Comparison of ENCODE assay signal across 4 cellular contexts in genomic region chr4:146161243-146161642, GRCh38.
TF ChIP-seq lines count a peak whose summit lies in the region.

No MANE protein-coding gene starts in this region.

TF ChIP-seq in SK-N-SH treated with all-trans-retinoic acid at 6 μM for 48 hours, 23 proteins besides CTCF, POLR2A, EP300 and RAD21:
- TF ChIP-seq ZFP30 (CRISPR knock-in tag; IDR thresholded peaks at IDR 0.05) (no peak), ZNF565 (CRISPR knock-in tag; conservative IDR thresholded peaks at IDR 0.05; ENCODE audit: low read depth) (0 out of 2 replicates have a peak, but pooled peaks have one; percentile 69)
TF ChIP-seq in SK-N-SH treated with all-trans-retinoic acid at 6 μM for 48 hours: peak in this region for 1.

TF ChIP-seq in SK-N-SH, 30 proteins besides CTCF, POLR2A, EP300 and RAD21:
- no peak for TF ChIP-seq CHD2 (IDR thresholded peaks at IDR 0.05; ENCODE audit: low read length, partially characterized antibody)
- no peak for TF ChIP-seq IRF3 (IDR thresholded peaks at IDR 0.05; ENCODE audit: low read depth, low read length)
- no peak for TF ChIP-seq SMC3 (IDR thresholded peaks at IDR 0.05; ENCODE audit: low read depth, low read length)
- no peak for TF ChIP-seq EZH2phosphoT487 (IDR thresholded peaks at IDR 0.05; ENCODE audit: borderline replicate concordance, low read depth)
- TF ChIP-seq POLR2AphosphoS5 (IDR thresholded peaks at IDR 0.05; ENCODE audit: low read depth, low read length) = no peak
- no peak for TF ChIP-seq NFIC (IDR thresholded peaks at IDR 0.05; ENCODE audit: borderline replicate concordance)
- TF ChIP-seq TAF1 (IDR thresholded peaks at IDR 0.05; ENCODE audit: borderline replicate concordance, low read depth, low read length) = no peak
- no peak for TF ChIP-seq MXI1 (IDR thresholded peaks at IDR 0.05; ENCODE audit: low read depth, low read length)
- no peak for TF ChIP-seq RXRA (IDR thresholded peaks at IDR 0.05; ENCODE audit: borderline replicate concordance, low read depth)
- TF ChIP-seq YY1 (IDR thresholded peaks at IDR 0.05; ENCODE audit: low read depth) = no peak
- TF ChIP-seq REST (IDR thresholded peaks at IDR 0.05; ENCODE audit: low read depth, low read length) = no peak
- TF ChIP-seq GABPA (IDR thresholded peaks at IDR 0.05; ENCODE audit: low read depth) = no peak
- no peak for TF ChIP-seq RFX5 (IDR thresholded peaks at IDR 0.05; ENCODE audit: low read length)
- no peak for TF ChIP-seq SIN3A (IDR thresholded peaks at IDR 0.05; ENCODE audit: borderline replicate concordance, low read depth, low read length)

TF ChIP-seq in HCT116, 20 proteins besides CTCF, POLR2A, EP300 and RAD21:
- TF ChIP-seq YY1 (IDR thresholded peaks at IDR 0.05; ENCODE audit: extremely low read depth, insufficient replicate concordance, low read depth, low read length) = peak; percentile 23
- TF ChIP-seq EZH2 (IDR thresholded peaks at IDR 0.05) = no peak

TF ChIP-seq in GM12878, 131 proteins besides CTCF, POLR2A, EP300 and RAD21:
- no peak for TF ChIP-seq BCL3 (IDR thresholded peaks at IDR 0.05; ENCODE audit: borderline replicate concordance, insufficient read depth, low read depth, low read length, poor library complexity, severe bottlenecking)
- TF ChIP-seq YY1 (IDR thresholded peaks at IDR 0.05; ENCODE audit: low read depth, low read length) = peak; percentile 54; the same call in 1 of the 2 replicates
